ENCODE assay signal across 21 cellular contexts in genomic region chr6:143707702-143708101, GRCh38.
"Had no signal": no experiment of that assay in that cellular context is flagged by ENCODE, and none has a peak within 500 bp of the region (broad histone marks: within the 10 kb centered on the region; RNA-seq: fewer than 3 reads in every experiment).

No MANE protein-coding gene starts in this region.

- H3K4me3 Mint-ChIP-seq: activated CD4-positive, alpha-beta memory T cell treated with anti-CD3 and anti-CD28 coated beads, Interleukin-2, amount 10 ng/mL, durations not matched to agents 7 days and 5 days; activated CD4-positive, alpha-beta T cell treated with anti-CD3 and anti-CD28 coated beads, Interleukin-2, amount 10 ng/mL, durations not matched to agents 24 days and 14 days; activated naive CD4-positive, alpha-beta T cell treated with anti-CD3 and anti-CD28 coated beads, Interleukin-2, amount 10 ng/mL, durations not matched to agents 7 days and 5 days; activated T-cell treated with anti-CD3 and anti-CD28 coated beads, Interleukin-2, amount 50 U/mL, for 72 hours; memory B cell; nephron progenitor cell; stimulated activated memory B cell treated with anti-CD40 and anti-IgM and Interleukin-4, amounts not matched to agents 10 μg/mL and 1 μg/mL and 100 μg/mL, for 72 hours had no signal

- H3K27me3 ChIP-seq: esophagus muscularis mucosa, gastrocnemius medialis, transverse colon, uterus had no signal

- H3K4me3 ChIP-seq: esophagus muscularis mucosa, gastrocnemius medialis, transverse colon, uterus had no signal

- H3K4me1 ChIP-seq: parathyroid adenoma, transverse colon, uterus had no signal

- H3K9me3 ChIP-seq: esophagus muscularis mucosa, gastrocnemius medialis, transverse colon, uterus had no signal

- H3K36me3 ChIP-seq: esophagus muscularis mucosa, gastrocnemius medialis, transverse colon, uterus had no signal

- H3K27ac ChIP-seq: esophagus muscularis mucosa, gastrocnemius medialis, parathyroid adenoma, transverse colon, uterus had no signal

- H3K9me3 Mint-ChIP-seq: memory B cell; stimulated activated memory B cell treated with anti-CD40 and anti-IgM and Interleukin-4, amounts not matched to agents 10 μg/mL and 1 μg/mL and 100 μg/mL, for 72 hours had no signal

- H3K27me3 Mint-ChIP-seq: activated CD4-positive, alpha-beta memory T cell treated with anti-CD3 and anti-CD28 coated beads, Interleukin-2, amount 10 ng/mL, durations not matched to agents 7 days and 5 days; activated CD4-positive, alpha-beta T cell treated with anti-CD3 and anti-CD28 coated beads, Interleukin-2, amount 10 ng/mL, durations not matched to agents 24 days and 14 days; activated naive CD4-positive, alpha-beta T cell treated with anti-CD3 and anti-CD28 coated beads, Interleukin-2, amount 10 ng/mL, durations not matched to agents 7 days and 5 days; memory B cell; stimulated activated memory B cell treated with anti-CD40 and anti-IgM and Interleukin-4, amounts not matched to agents 10 μg/mL and 1 μg/mL and 100 μg/mL, for 72 hours had no signal

- H3K27ac Mint-ChIP-seq: activated CD4-positive, alpha-beta memory T cell treated with anti-CD3 and anti-CD28 coated beads, Interleukin-2, amount 10 ng/mL, durations not matched to agents 7 days and 5 days; activated CD4-positive, alpha-beta T cell treated with anti-CD3 and anti-CD28 coated beads, Interleukin-2, amount 10 ng/mL, durations not matched to agents 24 days and 14 days; activated naive CD4-positive, alpha-beta T cell treated with anti-CD3 and anti-CD28 coated beads, Interleukin-2, amount 10 ng/mL, durations not matched to agents 7 days and 5 days; memory B cell; nephron progenitor cell; stimulated activated memory B cell treated with anti-CD40 and anti-IgM and Interleukin-4, amounts not matched to agents 10 μg/mL and 1 μg/mL and 100 μg/mL, for 72 hours had no signal

- ATAC-seq: activated T-cell treated with anti-CD3 and anti-CD28 coated beads, Interleukin-2, amount 50 U/mL, for 72 hours; gastrocnemius medialis; stimulated activated memory B cell treated with anti-CD40 and anti-IgM and Interleukin-4, amounts not matched to agents 10 μg/mL and 1 μg/mL and 100 μg/mL, for 72 hours had no signal

- H3K4me1 Mint-ChIP-seq: activated CD4-positive, alpha-beta memory T cell treated with anti-CD3 and anti-CD28 coated beads, Interleukin-2, amount 10 ng/mL, durations not matched to agents 7 days and 5 days; activated CD4-positive, alpha-beta T cell treated with anti-CD3 and anti-CD28 coated beads, Interleukin-2, amount 10 ng/mL, durations not matched to agents 24 days and 14 days; activated naive CD4-positive, alpha-beta T cell treated with anti-CD3 and anti-CD28 coated beads, Interleukin-2, amount 10 ng/mL, durations not matched to agents 7 days and 5 days; nephron progenitor cell had no signal

- H3K36me3 Mint-ChIP-seq: activated naive CD4-positive, alpha-beta T cell treated with anti-CD3 and anti-CD28 coated beads, Interleukin-2, amount 10 ng/mL, durations not matched to agents 7 days and 5 days had no signal

- DNase-seq: activated CD4-positive, alpha-beta memory T cell treated with anti-CD3 and anti-CD28 coated beads, Interleukin-2, amount 10 ng/mL, durations not matched to agents 7 days and 5 days; activated CD4-positive, alpha-beta T cell treated with anti-CD3 and anti-CD28 coated beads, Interleukin-2, amount 10 ng/mL, durations not matched to agents 24 days and 14 days; activated effector memory CD4-positive, alpha-beta T cell treated with anti-CD3 and anti-CD28 coated beads, Interleukin-2, amount 50 U/mL, for 16 hours; activated naive CD4-positive, alpha-beta T cell treated with anti-CD3 and anti-CD28 coated beads, Interleukin-2, amount 10 ng/mL, durations not matched to agents 7 days and 5 days; activated T-cell treated with anti-CD3 and anti-CD28 coated beads, Interleukin-2, amount 50 U/mL, for 72 hours; amygdala; effector memory CD4-positive, alpha-beta T cell; gastrocnemius medialis; hypothalamus; nephron progenitor cell; nucleus accumbens; right cardiac atrium; stimulated activated CD4-positive, alpha-beta T cell treated with anti-CD3 and anti-CD28 coated beads, Interleukin-12 subunit alpha, Interleukin-12 subunit beta, amount 100 ng/mL, for 4 hours; stimulated activated CD4-positive, alpha-beta T cell treated with anti-CD3 and anti-CD28 coated beads, Interleukin-1b, Interleukin-23, amount 100 ng/mL, for 48 hours; T-helper 9 cell; transverse colon; uterus had no signal
